10 cellular contexts compared by ENCODE assay signal in the genomic region with DNA sequence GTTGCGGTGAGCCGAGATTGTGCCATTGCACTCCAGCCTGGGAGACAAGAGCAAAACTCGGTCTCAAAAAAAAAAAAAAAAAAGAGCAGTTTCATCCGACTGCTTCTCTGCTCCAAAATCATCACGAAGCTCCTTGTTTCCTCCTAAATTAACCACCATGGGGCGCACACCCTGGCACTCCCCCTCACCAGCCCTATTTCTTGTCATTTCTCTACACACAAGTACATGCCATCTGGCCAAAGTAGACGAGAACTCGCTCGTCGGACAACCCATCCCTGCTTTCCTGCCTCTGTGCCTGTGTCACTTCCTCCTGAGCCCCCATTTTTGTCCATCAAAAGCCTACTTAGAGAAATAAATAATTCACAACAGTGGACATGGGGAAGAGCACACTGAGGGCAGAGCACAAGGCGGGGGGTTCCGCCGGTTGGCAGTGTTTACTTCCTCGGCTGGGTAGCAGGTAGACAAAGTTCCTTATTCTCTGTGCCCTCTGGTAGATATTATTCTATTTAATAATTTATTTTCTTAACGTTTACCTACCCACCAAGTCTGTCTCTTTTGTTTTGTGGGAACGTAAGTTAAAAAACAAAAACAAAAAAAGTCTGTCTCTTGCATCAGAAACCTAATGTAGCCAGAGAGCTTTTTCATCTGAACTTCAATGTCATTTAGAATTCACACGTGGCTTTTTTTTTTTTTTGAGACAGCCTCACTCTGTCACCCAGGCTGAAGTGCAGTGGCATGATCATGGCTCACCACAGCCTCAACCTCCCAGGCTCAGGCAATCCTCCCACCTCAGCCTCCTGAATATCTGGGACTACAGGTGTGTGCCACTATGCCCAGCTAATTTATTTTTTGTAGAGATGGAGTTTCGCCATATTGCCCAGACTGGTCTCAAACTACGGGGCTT. TPM values are rescaled to one million over a fixed set of nuclear protein-coding genes. Genes with fewer than 3 reads are reported as not detected.
A peak's percentile ranks its signal among the peaks of the same experiment; 100 is the strongest.
DNase-seq lines count a peak whose midpoint lies in the region; ATAC-seq and TF ChIP-seq lines count a peak whose summit lies in the region.
"Had no signal": no experiment of that assay in that cellular context is flagged by ENCODE, and none has a peak within 500 bp of the region (broad histone marks: within the 10 kb centered on the region; RNA-seq: fewer than 3 reads in every experiment).

No MANE protein-coding gene starts in this region.

- no peak overlapping the region for H3K27ac ChIP-seq in CD4-positive, alpha-beta memory T cell (ENCODE audit: low read depth, low read length)
- peak overlapping the region; percentile 98 for H3K27ac ChIP-seq in MM.1S (ENCODE audit: low read length)

- H3K27me3 ChIP-seq in CD4-positive, alpha-beta memory T cell (ENCODE audit: insufficient read depth, low read length) = no peaks in the 10 kb centered on the region
- H3K27me3 ChIP-seq in MM.1S (replicated peaks; ENCODE audit: insufficient read depth, low read length) = no peaks in the 10 kb centered on the region

- H3K79me2 ChIP-seq in MM.1S (ENCODE audit: low read length) = peaks cover 94% of the 10 kb centered on the region

- intact Hi-C loops in CD4-positive, alpha-beta memory T cell (cut with micrococcal nuclease) = loop anchor here (10.0 kb wide), 1 partner anchor 475 kb away; a partner anchor contains a TSS
- intact Hi-C loops in posterior vena cava (cut with DNase I) = no loop called here

- peaks cover 66 to 88% (median 78%) of the 10 kb centered on the region in 4 donors for H3K4me1 Mint-ChIP-seq in CD4-positive, alpha-beta memory T cell
- H3K4me1 Mint-ChIP-seq in brain (peaks cover 95% of the 10 kb centered on the region), nephron (peaks cover 77% of the 10 kb centered on the region)

- H3K4me2 ChIP-seq in MM.1S (ENCODE audit: low read depth, low read length) = peak overlapping the region; percentile 92

- peak overlapping the region; percentile 73 to 97 (median 93) for H3K27ac Mint-ChIP-seq in CD4-positive, alpha-beta memory T cell
- peak overlapping the region; percentile 74 to 95 (median 91) for H3K27ac Mint-ChIP-seq in brain
- H3K27ac Mint-ChIP-seq in nephron = peak overlapping the region in 1 of 3 experiments; percentile 58

- DNase-seq in CD4-positive, alpha-beta memory T cell = no peak
- no peak for DNase-seq in MM.1S
- DNase-seq in posterior vena cava (ENCODE audit: low spot score) = no peak
- DNase-seq: activated CD4-positive, alpha-beta T cell treated with anti-CD3 and anti-CD28 coated beads for 48 hours; NCI-H69 had no signal

- no peaks in the 10 kb centered on the region for H3K9me3 ChIP-seq in CD4-positive, alpha-beta memory T cell (ENCODE audit: control insufficient read depth in 1 of 2, low read length in 2 of 2)
- H3K9me3 ChIP-seq in MM.1S (replicated peaks; ENCODE audit: insufficient read depth, low read length) = no peaks in the 10 kb centered on the region

- H3K4me3 ChIP-seq in CD4-positive, alpha-beta memory T cell (ENCODE audit: low read length in 2 of 2) = no peak overlapping the region
- peak overlapping the region; percentile 83 for H3K4me3 ChIP-seq in MM.1S (ENCODE audit: low read length)

- no peaks in the 10 kb centered on the region for H3K36me3 ChIP-seq in CD4-positive, alpha-beta memory T cell (ENCODE audit: insufficient read depth, low read length)
- H3K36me3 ChIP-seq in MM.1S (replicated peaks; ENCODE audit: insufficient read depth, low read length) = no peaks in the 10 kb centered on the region

- H4K20me1 ChIP-seq in MM.1S (ENCODE audit: insufficient read depth, low read length) = no peaks in the 10 kb centered on the region; the same call in 1 of the 2 replicates

- H3K4me1 ChIP-seq in CD4-positive, alpha-beta memory T cell (ENCODE audit: insufficient read depth, low read length) = peaks cover 88% of the 10 kb centered on the region
- H3K4me1 ChIP-seq in MM.1S (ENCODE audit: low read length) = peaks cover 39% of the 10 kb centered on the region

- no peaks in the 10 kb centered on the region for H3K27me3 Mint-ChIP-seq in CD4-positive, alpha-beta memory T cell
- H3K27me3 Mint-ChIP-seq in brain (peaks cover 4% of the 10 kb centered on the region), nephron (ENCODE audit: low read depth) (no peaks in the 10 kb centered on the region)

- no peaks in the 10 kb centered on the region for H3K9me2 ChIP-seq in MM.1S (replicated peaks; ENCODE audit: insufficient read depth, low read length)

- peaks cover 70% of the 10 kb centered on the region for H3F3A ChIP-seq in MM.1S (ENCODE audit: insufficient read depth, low read length)

- H3K9ac ChIP-seq in MM.1S (ENCODE audit: low read length) = peak overlapping the region; percentile 100

- H3K36me3 Mint-ChIP-seq in CD4-positive, alpha-beta memory T cell = peaks cover 5 to 10% of the 10 kb centered on the region in 2 donors
- H3K36me3 Mint-ChIP-seq in brain (peaks cover 3% of the 10 kb centered on the region), nephron (ENCODE audit: low read depth) (no peaks in the 10 kb centered on the region)

- peaks cover 0 to 2% (median 0%) of the 10 kb centered on the region in 8 donors for H3K9me3 Mint-ChIP-seq in CD4-positive, alpha-beta memory T cell
- H3K9me3 Mint-ChIP-seq in brain (no peaks in the 10 kb centered on the region), nephron (no peaks in the 10 kb centered on the region)

- CTCF ChIA-PET in CD4-positive, alpha-beta memory T cell (lab: Charles Lee; ENCODE audit: partially characterized antibody) = interaction anchor here (0.7 to 3.5 kb wide), 6 partner anchors 10 to 60 kb away, joined by 3 to 14 read pairs (median 6); no protein-coding TSS in a partner anchor

- H2AFZ ChIP-seq in MM.1S (ENCODE audit: low read length) = no peak overlapping the region

- no peak for ATAC-seq in GM18861 (IDR thresholded peaks at IDR 0.05; ENCODE audit: unreplicated experiment)
- ATAC-seq in GM18873 (IDR thresholded peaks at IDR 0.05; ENCODE audit: low FRiP score, unreplicated experiment) = no peak
- ATAC-seq in HG02642 (IDR thresholded peaks at IDR 0.05; ENCODE audit: poor library complexity, unreplicated experiment) = no peak

- POLR2A ChIA-PET in CD4-positive, alpha-beta memory T cell (lab: Charles Lee; ENCODE audit: partially characterized antibody) = interaction anchor here (0.6 to 6.3 kb wide), 7 partner anchors 8 to 29 kb away, joined by 3 to 77 read pairs (median 9); a partner anchor contains a TSS

- H3K4me3 Mint-ChIP-seq in CD4-positive, alpha-beta memory T cell = peak overlapping the region in 7 of 8 donors; percentile 31 to 89 (median 75)
- H3K4me3 Mint-ChIP-seq in brain (peak overlapping the region in 4 of 5 experiments; percentile 14 to 70 (median 46)), nephron (peak overlapping the region in 2 of 3 experiments; percentile 26 to 41)

- TF ChIP-seq CTCF in MM.1S (IDR thresholded peaks at IDR 0.05; ENCODE audit: low read length) = no peak
- no peak for TF ChIP-seq CTCF in brain (conservative IDR thresholded peaks at IDR 0.05)
- TF ChIP-seq CTCF in nephron (IDR thresholded peaks at IDR 0.05; ENCODE audit: unreplicated experiment in 3 of 3) = no peak

RNA-seq across cellular contexts. Expression of a gene that starts 6.0 kb away (rescaled TPM):
- 10 to 100 TPM; 22.8 to 23.7 TPM for total RNA-seq in CD4-positive, alpha-beta memory T cell
- 10 to 100 TPM; 18.8 to 21.6 TPM for polyA plus RNA-seq in CD4-positive, alpha-beta memory T cell
- polyA plus RNA-seq in brain (ENCODE audit: insufficient read depth, low read depth, low replicate concordance) = 17.2 TPM
- 10 to 100 TPM; 18.3 to 22.3 TPM for total RNA-seq in posterior vena cava

RNA-seq across cellular contexts. Expression of a gene that starts 54.7 kb away (rescaled TPM):
- 10 to 100 TPM; 87.7 to 88.3 TPM for total RNA-seq in CD4-positive, alpha-beta memory T cell
- 10 to 100 TPM in 1 of 2 donors, 1 to 10 TPM in 1; 4.5 to 11.2 TPM for polyA plus RNA-seq in CD4-positive, alpha-beta memory T cell
- 66.9 TPM for polyA plus RNA-seq in brain (ENCODE audit: insufficient read depth, low read depth, low replicate concordance)
- total RNA-seq in posterior vena cava = 10 to 100 TPM; 12.8 to 19.3 TPM

Comparison
In these comparisons a context has a peak if more than half of its experiments do, and no peak if none do; other contexts are left out.
1. RNA of a gene that starts 54.7 kb away (total RNA-seq): 87.7 to 88.3 TPM in CD4-positive, alpha-beta memory T cell; 12.8 to 19.3 TPM in posterior vena cava; every median in the first group is over 4 times any median in the second.
2. Peak in every context shown above with its lines, with median percentiles within 50 percentile points of each other: H3K4me3 Mint-ChIP-seq.